8 cellular contexts compared by ENCODE assay signal in the genomic region with DNA sequence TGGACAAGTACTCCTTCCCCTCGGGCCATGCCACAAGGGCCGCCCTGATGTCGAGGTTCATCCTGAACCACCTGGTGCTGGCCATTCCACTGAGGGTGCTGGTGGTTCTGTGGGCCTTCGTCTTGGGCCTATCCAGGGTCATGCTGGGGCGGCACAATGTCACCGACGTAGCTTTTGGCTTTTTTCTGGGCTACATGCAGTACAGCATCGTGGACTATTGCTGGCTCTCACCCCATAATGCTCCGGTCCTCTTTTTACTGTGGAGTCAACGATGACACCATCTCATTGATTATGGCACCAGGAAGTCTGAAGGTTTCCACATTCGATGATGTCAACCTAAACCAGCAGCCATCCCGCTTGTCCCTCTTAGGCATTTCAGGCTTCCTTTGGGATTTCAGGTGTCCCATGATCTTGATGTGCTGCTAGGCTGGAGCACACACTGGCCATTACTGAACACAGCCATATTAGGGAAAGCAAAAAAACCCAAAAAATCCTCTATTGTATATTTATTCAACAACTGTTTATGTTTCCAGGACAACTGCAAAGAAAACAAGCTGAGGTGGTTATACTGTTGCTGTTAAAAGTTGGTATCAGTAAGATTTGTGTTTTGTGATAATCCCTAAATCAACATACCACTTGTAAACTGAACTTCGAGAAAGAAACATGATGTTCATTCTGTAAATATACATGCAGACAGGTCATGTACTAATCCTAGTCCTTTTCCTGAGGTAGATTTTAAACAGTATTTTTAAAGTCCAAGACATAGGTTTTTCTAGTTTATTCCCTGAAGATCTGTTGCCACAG. TPM values are rescaled to one million over a fixed set of nuclear protein-coding genes. Genes with fewer than 3 reads are reported as not detected.
DNase-seq lines count a peak whose midpoint lies in the region; ATAC-seq, FAIRE-seq and TF ChIP-seq lines count a peak whose summit lies in the region.

No MANE protein-coding gene starts in this region.

- H3K4me3 Mint-ChIP-seq in activated naive CD4-positive, alpha-beta T cell treated with anti-CD3 and anti-CD28 coated beads, Interleukin-2, amount 10 ng/mL, durations not matched to agents 7 days and 5 days = peak overlapping the region; percentile 84

- POLR2A ChIA-PET in RWPE1 (lab: Yijun Ruan, JAX; ENCODE audit: low non-redundant PET) = no interaction called here

- peak overlapping the region; percentile 35 for H3K27ac Mint-ChIP-seq in activated naive CD4-positive, alpha-beta T cell treated with anti-CD3 and anti-CD28 coated beads, Interleukin-2, amount 10 ng/mL, durations not matched to agents 7 days and 5 days

- H3K9me3 Mint-ChIP-seq in activated naive CD4-positive, alpha-beta T cell treated with anti-CD3 and anti-CD28 coated beads, Interleukin-2, amount 10 ng/mL, durations not matched to agents 7 days and 5 days = no peaks in the 10 kb centered on the region

- H3K27ac ChIP-seq in RWPE1 = peak overlapping the region; percentile 63
- peak overlapping the region; percentile 91 to 92 for H3K27ac ChIP-seq in esophagus (ENCODE audit: low read depth in 2 of 2, low read length in 1 of 2)
- H3K27ac ChIP-seq in pancreas = peak overlapping the region; percentile 94 to 97 (median 96)

- H3K36me3 ChIP-seq in esophagus (ENCODE audit: control insufficient read depth in 2 of 2, insufficient read depth in 2 of 2, low read length in 1 of 2) = no peaks in the 10 kb centered on the region
- H3K36me3 ChIP-seq in pancreas = no peaks in the 10 kb centered on the region

- H3K27me3 ChIP-seq in esophagus (ENCODE audit: control insufficient read depth in 1 of 2, insufficient read depth in 2 of 2, low read length in 2 of 2) (no peaks in the 10 kb centered on the region), pancreas (no peaks in the 10 kb centered on the region)

- DNase-seq in activated naive CD4-positive, alpha-beta T cell treated with anti-CD3 and anti-CD28 coated beads, Interleukin-2, amount 10 ng/mL, durations not matched to agents 7 days and 5 days = no peak
- DNase-seq in activated naive CD4-positive, alpha-beta T cell treated with anti-CD3 and anti-CD28 coated beads, Interleukin-2, amount 50 U/mL, for 16 hours = no peak
- DNase-seq in RWPE1 (ENCODE audit: low spot score) (no peak), pancreas (peak in 1 of 6 donors; percentile 34), D341Med (ENCODE audit: low spot score) (no peak)
- DNase-seq in activated CD4-positive, alpha-beta T cell treated with anti-CD3 and anti-CD28 coated beads, Interleukin-2, amount 50 U/mL, for 4 hours = no peak

- intact Hi-C loops in pancreas (cut with DNase I) = no loop called here

- H3K4me3 ChIP-seq in esophagus (ENCODE audit: low read depth in 1 of 2, low read length in 2 of 2) (peak overlapping the region; percentile 95), pancreas (peak overlapping the region; percentile 86 to 95 (median 88))

- CTCF ChIA-PET in activated naive CD4-positive, alpha-beta T cell treated with anti-CD3 and anti-CD28 coated beads, Interleukin-2, amount 10 ng/mL, durations not matched to agents 7 days and 5 days (lab: Charles Lee) = interaction anchor here (0.6 to 1.4 kb wide), 3 partner anchors 9 to 178 kb away, joined by 3 to 8 read pairs (median 5); no protein-coding TSS in a partner anchor
- CTCF ChIA-PET in RWPE1 (lab: Yijun Ruan, JAX) = interaction anchor here (0.6 kb wide), 1 partner anchor 262 kb away, joined by 3 read pairs; no protein-coding TSS in a partner anchor

- peaks cover 24% of the 10 kb centered on the region for H3K27me3 Mint-ChIP-seq in activated naive CD4-positive, alpha-beta T cell treated with anti-CD3 and anti-CD28 coated beads, Interleukin-2, amount 10 ng/mL, durations not matched to agents 7 days and 5 days

- TF ChIP-seq CTCF in RWPE1 (conservative IDR thresholded peaks at IDR 0.05; ENCODE audit: low read depth) = no peak
- no peak for TF ChIP-seq CTCF in pancreas (IDR thresholded peaks at IDR 0.05)

- WGBS in esophagus, 2 donors = 32 to 37% methylated on average over 13 of the region's 13 CpGs
- 17 to 18% methylated on average over 13 of the region's 13 CpGs for WGBS in pancreas, 2 donors

- peaks cover 8% of the 10 kb centered on the region for H3K36me3 Mint-ChIP-seq in activated naive CD4-positive, alpha-beta T cell treated with anti-CD3 and anti-CD28 coated beads, Interleukin-2, amount 10 ng/mL, durations not matched to agents 7 days and 5 days

- no peaks in the 10 kb centered on the region for H3K9me3 ChIP-seq in esophagus (ENCODE audit: control insufficient read depth in 2 of 2, insufficient read depth in 1 of 2, low read depth in 1 of 2, low read length in 1 of 2)
- no peaks in the 10 kb centered on the region for H3K9me3 ChIP-seq in pancreas

- H3K4me1 ChIP-seq in esophagus (ENCODE audit: control insufficient read depth in 2 of 2, insufficient read depth in 2 of 2, low read length in 1 of 2) (peaks cover 0 to 7% of the 10 kb centered on the region in 2 donors), pancreas (peaks cover 4 to 34% (median 27%) of the 10 kb centered on the region in 3 donors)

- no peak for FAIRE-seq in pancreas (lab: Jason Lieb, UNC)

- peak; percentile 6 to 39 (median 36) for ATAC-seq in pancreas
- ATAC-seq in GM18520 (IDR thresholded peaks at IDR 0.05; ENCODE audit: unreplicated experiment) = no peak

- peaks cover 71% of the 10 kb centered on the region for H3K4me1 Mint-ChIP-seq in activated naive CD4-positive, alpha-beta T cell treated with anti-CD3 and anti-CD28 coated beads, Interleukin-2, amount 10 ng/mL, durations not matched to agents 7 days and 5 days

RNA-seq across cellular contexts. Expression of a gene that starts 1.1 kb away (rescaled TPM):
- polyA plus RNA-seq in esophagus = 1 to 10 TPM; 5.1 to 6.4 TPM
- total RNA-seq in pancreas = 10 to 100 TPM in 1 of 6 donors, 1 to 10 TPM in 5; 6.5 to 11.5 (median 7.4) TPM
- 1 to 10 TPM; 4.8 to 6.9 TPM for polyA plus RNA-seq in pancreas

RNA-seq across cellular contexts. Expression of a gene that starts 3.1 kb away (rescaled TPM):
- polyA plus RNA-seq in esophagus (1 to 10 TPM; 1.4 to 2.8 TPM), pancreas (1 to 10 TPM; 7.3 to 7.4 TPM)
- 10 to 100 TPM in 2 of 6 donors, 1 to 10 TPM in 4; 4.2 to 12.5 (median 8.3) TPM for total RNA-seq in pancreas

RNA-seq across cellular contexts. Expression of a gene that starts 16.2 kb away (rescaled TPM):
- polyA plus RNA-seq in esophagus (1 to 10 TPM; 6.1 to 9.5 TPM), pancreas (1 to 10 TPM; 5.4 to 8.5 TPM)
- total RNA-seq in pancreas = 10 to 100 TPM in 5 of 6 donors, 1 to 10 TPM in 1; 8.3 to 13.4 (median 11.9) TPM
